19 cellular contexts compared by ENCODE assay signal in genomic region chr5:145553177-145553576, GRCh38.
DNase-seq lines count a peak whose midpoint lies in the region; FAIRE-seq and TF ChIP-seq lines count a peak whose summit lies in the region.
"Had no signal": no experiment of that assay in that cellular context is flagged by ENCODE, and none has a peak within 500 bp of the region (broad histone marks: within the 10 kb centered on the region; RNA-seq: fewer than 3 reads in every experiment).

No MANE protein-coding gene starts in this region.

- no peaks in the 10 kb centered on the region for H3K27me3 ChIP-seq in keratinocyte (ENCODE audit: control insufficient read depth, extremely low read depth, insufficient read depth, low read length)

- dilution Hi-C loops in keratinocyte (cut with MboI; ENCODE audit: extremely low pct_ligation_motif_present, low sequenced_read_pairs): no loop called here

- DNase-seq in epithelial cell of prostate (ENCODE audit: low read depth, low spot score): peak; percentile 57
- DNase-seq in keratinocyte (ENCODE audit: low read depth, low spot score): peak; percentile 11
- DNase-seq in mucosa of gallbladder (ENCODE audit: low spot score): peak; percentile 52
- DNase-seq in iPS-NIHi11 (ENCODE audit: low spot score): no peak
- no peak for DNase-seq in activated gamma-delta T cell treated with Interleukin-2 at 50 U/mL for 16 hours
- no peak for DNase-seq in GM10266 (ENCODE audit: extremely low spot score)
- DNase-seq: AML-193; Caco-2; CD4-positive, alpha-beta T cell; DMS153; DMS79; GDM1; HCEC 1CT; IMR-90 had no signal

- H3K9me1 ChIP-seq in keratinocyte (ENCODE audit: control insufficient read depth, extremely low read depth, insufficient read depth, low read length): no peaks in the 10 kb centered on the region

- peak; percentile 74 for FAIRE-seq in keratinocyte (lab: Jason Lieb, UNC)
- FAIRE-seq: A549, H54, HTR-8/SVneo had no signal

- no peak for TF ChIP-seq CTCF in keratinocyte (optimal IDR thresholded peaks at IDR 0.05 in 1 of 3, IDR thresholded peaks at IDR 0.05 in 1 of 3, conservative IDR thresholded peaks at IDR 0.05 in 1 of 3; ENCODE audit: extremely low read depth in 1 of 3, insufficient read depth in 2 of 3, low read length in 3 of 3)
- TF ChIP-seq CTCF in GM10266 (IDR thresholded peaks at IDR 0.05; ENCODE audit: control insufficient read depth, insufficient read depth, low read depth, missing control alignments): no peak

- no peak overlapping the region for H3K9ac ChIP-seq in keratinocyte (ENCODE audit: control insufficient read depth, extremely low read depth, insufficient read depth, low read length)

- no peaks in the 10 kb centered on the region for H3K79me2 ChIP-seq in keratinocyte (ENCODE audit: control insufficient read depth, insufficient read depth, low read length)

- no peaks in the 10 kb centered on the region for H4K20me1 ChIP-seq in keratinocyte (ENCODE audit: control insufficient read depth, extremely low read depth, insufficient read depth, low read length)

- no peak overlapping the region for H2AFZ ChIP-seq in keratinocyte (ENCODE audit: control insufficient read depth, low read length)
- H2AFZ ChIP-seq: GM23338 had no signal

- H3K36me3 ChIP-seq in keratinocyte (ENCODE audit: control insufficient read depth in 2 of 2, extremely low read depth in 1 of 2, insufficient read depth in 2 of 2, low read length in 2 of 2): no peaks in the 10 kb centered on the region

- no peak overlapping the region for H3K4me3 ChIP-seq in keratinocyte (ENCODE audit: control insufficient read depth in 2 of 3, extremely low read depth in 1 of 3, insufficient read depth in 2 of 3, low read depth in 1 of 3, low read length in 3 of 3)
- H3K4me3 ChIP-seq: A549, GM23338 had no signal

- H3K27ac ChIP-seq in epithelial cell of prostate (no peak overlapping the region), keratinocyte (ENCODE audit: control insufficient read depth, insufficient read depth, low read length) (no peak overlapping the region)
- H3K27ac ChIP-seq: A549, C4-2B had no signal

- H3K9me3 ChIP-seq in keratinocyte (ENCODE audit: control insufficient read depth, low read depth, low read length): no peaks in the 10 kb centered on the region
- H3K9me3 ChIP-seq: A549, Caco-2 had no signal

- peaks cover 20% of the 10 kb centered on the region for H3K4me1 ChIP-seq in keratinocyte (ENCODE audit: control insufficient read depth, extremely low read depth, insufficient read depth, low read length)
- H3K4me1 ChIP-seq: A549, Caco-2 had no signal

- H3K4me2 ChIP-seq in keratinocyte (ENCODE audit: control insufficient read depth, extremely low read depth, insufficient read depth, low read depth, low read length): no peak overlapping the region
- H3K4me2 ChIP-seq: A549, GM23338 had no signal

Comparison
In these comparisons a context has a peak if more than half of its experiments do, and no peak if none do; other contexts are left out.
1. DNase-seq: peak in epithelial cell of prostate (single experiment), keratinocyte (single experiment) and mucosa of gallbladder (single experiment); none in iPS-NIHi11 (single experiment), activated gamma-delta T cell treated with Interleukin-2 at 50 U/mL for 16 hours (single experiment) and GM10266 (single experiment).